ENCODE assay signal across 13 cellular contexts in genomic region chr4:88138561-88138960, GRCh38. TPM values are rescaled to one million over a fixed set of nuclear protein-coding genes. Genes with fewer than 3 reads are reported as not detected.
DNase-seq lines count a peak whose midpoint lies in the region; TF ChIP-seq lines count a peak whose summit lies in the region.
"Had no signal": no experiment of that assay in that cellular context is flagged by ENCODE, and none has a peak within 500 bp of the region (broad histone marks: within the 10 kb centered on the region; RNA-seq: fewer than 3 reads in every experiment).

No MANE protein-coding gene starts in this region.

- POLR2A ChIA-PET in AG04449 (lab: Yijun Ruan, JAX), result no interaction called here

- H3K36me3 ChIP-seq in mammary epithelial cell (ENCODE audit: insufficient read depth, low read length), result no peaks in the 10 kb centered on the region
- H3K36me3 ChIP-seq: BE2C, cardiac muscle cell, gastrocnemius medialis, neural progenitor cell had no signal

- no peaks in the 10 kb centered on the region for H3K9me3 ChIP-seq in mammary epithelial cell (replicated peaks; ENCODE audit: insufficient read depth, low read length)
- H3K9me3 ChIP-seq: BE2C, gastrocnemius medialis had no signal

- dilution Hi-C loops in mammary epithelial cell (cut with HindIII; ENCODE audit: low sequenced_read_pairs), result no loop called here

- no peaks in the 10 kb centered on the region for H4K20me1 ChIP-seq in mammary epithelial cell (ENCODE audit: insufficient read depth, low read length)

- no peaks in the 10 kb centered on the region for H3K79me2 ChIP-seq in mammary epithelial cell (ENCODE audit: insufficient read depth, low read length)

- in situ Hi-C loops in mammary epithelial cell (cut with MboI; ENCODE audit: low sequenced_read_pairs in 2 of 2), result no loop called here

- no peak overlapping the region for H2AFZ ChIP-seq in mammary epithelial cell (ENCODE audit: low read depth, low read length)
- H2AFZ ChIP-seq: neural progenitor cell had no signal

- intact Hi-C loops in mammary epithelial cell (cut with micrococcal nuclease), result no loop called here

- no peak overlapping the region for H3K27ac ChIP-seq in mammary epithelial cell (ENCODE audit: insufficient read depth, low read depth, low read length)
- H3K27ac ChIP-seq: cardiac muscle cell, gastrocnemius medialis, neural progenitor cell had no signal

- CTCF ChIA-PET in AG04449 (lab: Yijun Ruan, JAX), result no interaction called here
- CTCF ChIA-PET in mammary epithelial cell (lab: Charles Lee; ENCODE audit: low non-redundant PET), result no interaction called here

- peaks cover 12% of the 10 kb centered on the region for H3K4me1 ChIP-seq in mammary epithelial cell (ENCODE audit: insufficient read depth, low read length)
- H3K4me1 ChIP-seq: BE2C, gastrocnemius medialis, neural progenitor cell had no signal

- no peaks in the 10 kb centered on the region for H3K27me3 ChIP-seq in mammary epithelial cell (ENCODE audit: insufficient read depth, low read length)
- H3K27me3 ChIP-seq: cardiac muscle cell, gastrocnemius medialis, neural progenitor cell had no signal

- no peak for TF ChIP-seq CTCF in AG04449 (IDR thresholded peaks at IDR 0.05; ENCODE audit: insufficient read depth, low read length, missing control alignments)
- TF ChIP-seq CTCF in mammary epithelial cell (conservative IDR thresholded peaks at IDR 0.05 in 1 of 2, IDR thresholded peaks at IDR 0.05 in 1 of 2; ENCODE audit: extremely low read depth in 1 of 2, insufficient read depth in 1 of 2, low read depth in 1 of 2, low read length in 2 of 2), result no peak

- BruUV-seq in mammary epithelial cell (replicated peaks; lab: Mats Ljungman, UMichigan), result no TSS peak

- 82% methylated on average over 2 of the region's 2 CpGs for WGBS in mammary epithelial cell (ENCODE audit: low coverage, missing lambda C conversion rate)

- H3K4me2 ChIP-seq in mammary epithelial cell (ENCODE audit: insufficient read depth, low read depth, low read length), result no peak overlapping the region
- H3K4me2 ChIP-seq: neural progenitor cell had no signal

- H3K4me3 ChIP-seq in AG04449 (ENCODE audit: low read depth, low read length) (no peak overlapping the region), mammary epithelial cell (replicated peaks in 1 of 3; ENCODE audit: insufficient read depth in 1 of 3, low read depth in 2 of 3, low read length in 3 of 3) (no peak overlapping the region)
- H3K4me3 ChIP-seq: cardiac muscle cell, gastrocnemius medialis, neural progenitor cell had no signal

- no peak overlapping the region for H3K9ac ChIP-seq in mammary epithelial cell (ENCODE audit: insufficient read depth, low read length)
- H3K9ac ChIP-seq: neural progenitor cell had no signal

- DNase-seq in AG04449 (ENCODE audit: low read depth, low spot score), result peak; percentile 77
- peak; percentile 47 for DNase-seq in HS-27A (ENCODE audit: low read depth)
- DNase-seq in mammary epithelial cell, result peak; percentile 52
- DNase-seq in iris pigment epithelial cell (ENCODE audit: low read depth), result peak; percentile 89
- DNase-seq in NCI-H2029 treated with DMSO at 0.1 percent for 48 hours (lab: John Stamatoyannopoulos, UW), result no peak
- no peak for DNase-seq in activated gamma-delta T cell (lab: John Stamatoyannopoulos, UW)
- no peak for DNase-seq in NOMO-1 treated with dmso at 0.1 percent for 144 hours (lab: John Stamatoyannopoulos, UW; ENCODE audit: unreplicated experiment)
- no peak for DNase-seq in stimulated activated CD4-positive, alpha-beta T cell treated with anti-CD3 and anti-CD28 coated beads, Interleukin-2, amount 100 ng/mL, for 24 hours
- DNase-seq: activated CD4-positive, alpha-beta T cell treated with anti-CD3 and anti-CD28 coated beads, Interleukin-2, amount 50 U/mL, for 1 hour; BE2C; gastrocnemius medialis had no signal

RNA-seq across cellular contexts. Expression of gene ABCG2, which starts 19.9 kb away (rescaled TPM):
- total RNA-seq in mammary epithelial cell, result 1 to 10 TPM; 2.5 to 5.4 TPM
- 3.1 TPM for polyA plus RNA-seq in mammary epithelial cell
- 2.1 TPM for polyA minus RNA-seq in mammary epithelial cell
- total RNA-seq: cardiac muscle cell had no signal
- polyA plus RNA-seq: cardiac muscle cell had no signal

Comparison
In these comparisons a context has a peak if more than half of its experiments do, and no peak if none do; other contexts are left out.
1. DNase-seq: peak in AG04449 (single experiment), HS-27A (single experiment), mammary epithelial cell (single experiment) and iris pigment epithelial cell (single experiment); none in NCI-H2029 treated with DMSO at 0.1 percent for 48 hours (single experiment), activated gamma-delta T cell (single experiment), NOMO-1 treated with dmso at 0.1 percent for 144 hours (single experiment) and stimulated activated CD4-positive, alpha-beta T cell treated with anti-CD3 and anti-CD28 coated beads, Interleukin-2, amount 100 ng/mL, for 24 hours (0 of 2).